Comparison of ENCODE assay signal across 19 cellular contexts in genomic region chr17:616407-616806, GRCh38.
DNase-seq lines count a peak whose midpoint lies in the region; ATAC-seq and TF ChIP-seq lines count a peak whose summit lies in the region.
"Had no signal": no experiment of that assay in that cellular context is flagged by ENCODE, and none has a peak within 500 bp of the region (broad histone marks: within the 10 kb centered on the region; RNA-seq: fewer than 3 reads in every experiment).

No MANE protein-coding gene starts in this region.

- H3K27ac ChIP-seq in H9 (ENCODE audit: insufficient read length, low read depth, low read length) (no peak overlapping the region), body of pancreas (peak overlapping the region in 3 of 4 donors; percentile 14 to 32 (median 23)), thymus (ENCODE audit: low read depth) (peak overlapping the region; percentile 11), transverse colon (no peak overlapping the region), mesenchymal stem cell (ENCODE audit: low read length, poor library complexity, severe bottlenecking) (no peak overlapping the region)
- H3K27ac ChIP-seq: C4-2B, PC-9 had no signal

- H4K91ac ChIP-seq in H9 (ENCODE audit: insufficient read length, low read depth, low read length), result no peak overlapping the region
- no peak overlapping the region for H4K91ac ChIP-seq in mesenchymal stem cell (ENCODE audit: low read length)

- no peaks in the 10 kb centered on the region for H3K79me1 ChIP-seq in H9 (ENCODE audit: insufficient read depth, low read depth, low read length, poor library complexity, severe bottlenecking)
- H3K79me1 ChIP-seq in mesenchymal stem cell (replicated peaks; ENCODE audit: low read length, poor library complexity, severe bottlenecking), result peaks cover 13% of the 10 kb centered on the region

- H4K8ac ChIP-seq in H9 (replicated peaks; ENCODE audit: insufficient read length, low read depth, low read length), result no peak overlapping the region
- no peak overlapping the region for H4K8ac ChIP-seq in mesenchymal stem cell (ENCODE audit: low read length)

- H3K14ac ChIP-seq in H9 (ENCODE audit: insufficient read depth, low read length) (no peak overlapping the region), mesenchymal stem cell (ENCODE audit: low read length in 2 of 2) (no peak overlapping the region)

- no CpG with 5 or more reads among the region's 4 CpGs for WGBS in H9 (ENCODE audit: extremely low coverage, insufficient read length, low lambda C conversion rate)
- WGBS in body of pancreas, 2 donors, result 42 to 59% methylated on average over 4 of the region's 4 CpGs
- 94% methylated on average over 4 of the region's 4 CpGs for WGBS in thymus
- WGBS in transverse colon (ENCODE audit: low coverage in 1 of 2), 2 donors, result 60 to 74% methylated on average over 1 to 4 of the region's 4 CpGs
- 93% methylated on average over 4 of the region's 4 CpGs for WGBS in mesenchymal stem cell

- no peaks in the 10 kb centered on the region for H4K20me1 ChIP-seq in H9 (ENCODE audit: control insufficient read depth, insufficient read depth, insufficient read length)

- no peak overlapping the region for H2BK20ac ChIP-seq in H9 (ENCODE audit: low read depth, low read length, poor library complexity, severe bottlenecking)

- H2AK5ac ChIP-seq in H9 (ENCODE audit: insufficient read length, low read length), result no peak overlapping the region
- H2AK5ac ChIP-seq in mesenchymal stem cell (ENCODE audit: low read length, severe bottlenecking), result no peak overlapping the region

- H3K36me3 Mint-ChIP-seq in H9 (ENCODE audit: insufficient read depth in 1 of 3, low read depth in 3 of 3), result peaks cover 21 to 32% (median 25%) of the 10 kb centered on the region in 3 experiments
- peaks cover 28% of the 10 kb centered on the region for H3K36me3 Mint-ChIP-seq in mesothelial cell of epicardium

- H3K4me2 ChIP-seq in H9 (ENCODE audit: insufficient read depth, insufficient read length, low read length), result no peak overlapping the region
- no peak overlapping the region for H3K4me2 ChIP-seq in mesenchymal stem cell (ENCODE audit: low read length, poor library complexity, severe bottlenecking)
- H3K4me2 ChIP-seq: PC-9 had no signal

- no peak overlapping the region for H3K4me3 ChIP-seq in body of pancreas
- no peak overlapping the region for H3K4me3 ChIP-seq in thymus (ENCODE audit: low read length)
- H3K4me3 ChIP-seq in transverse colon, result no peak overlapping the region
- H3K4me3 ChIP-seq in mesenchymal stem cell (ENCODE audit: insufficient read depth in 1 of 2, low read depth in 1 of 2, low read length in 2 of 2), result no peak overlapping the region
- H3K4me3 ChIP-seq: K562, MG63, PC-9 had no signal

- H3K9me3 Mint-ChIP-seq in H9, result peaks cover 2 to 3% of the 10 kb centered on the region in 2 experiments; a peak in 2 of 5 replicates
- no peaks in the 10 kb centered on the region for H3K9me3 Mint-ChIP-seq in mesothelial cell of epicardium
- H3K9me3 Mint-ChIP-seq: CD8-positive, alpha-beta memory T cell had no signal

- no peak overlapping the region for H3K18ac ChIP-seq in H9 (ENCODE audit: insufficient read length, low read depth, low read length)
- no peak overlapping the region for H3K18ac ChIP-seq in mesenchymal stem cell (ENCODE audit: low read depth in 1 of 2, low read length in 2 of 2)

- H3K9me3 ChIP-seq in H9 (ENCODE audit: control insufficient read depth, low read depth, low read length) (no peaks in the 10 kb centered on the region), body of pancreas (no peaks in the 10 kb centered on the region), thymus (ENCODE audit: control insufficient read depth) (no peaks in the 10 kb centered on the region), transverse colon (no peaks in the 10 kb centered on the region), mesenchymal stem cell (ENCODE audit: control insufficient read depth, low read length) (no peaks in the 10 kb centered on the region)
- H3K9me3 ChIP-seq: MG63 had no signal

- no peak overlapping the region for H2BK120ac ChIP-seq in H9 (ENCODE audit: low read depth, low read length, poor library complexity, severe bottlenecking)
- H2BK120ac ChIP-seq in mesenchymal stem cell (ENCODE audit: low read depth, low read length), result no peak overlapping the region

- H3K23ac ChIP-seq in H9 (ENCODE audit: insufficient read length, low read depth, low read length), result no peak overlapping the region
- H3K23ac ChIP-seq in mesenchymal stem cell (ENCODE audit: low read length in 2 of 2), result no peak overlapping the region

- in situ Hi-C loops in transverse colon (cut with MboI; ENCODE audit: low pct_ligation_motif_present in 1 of 4, low pct_unique_long_range_greater_than_20kb in 1 of 4, low sequenced_read_pairs in 3 of 4), result no loop called here

- no peaks in the 10 kb centered on the region for H3K23me2 ChIP-seq in H9 (ENCODE audit: insufficient read length, low read depth, low read length, poor library complexity, severe bottlenecking)

- H3K27me3 Mint-ChIP-seq in H9 (ENCODE audit: low read depth) (no peaks in the 10 kb centered on the region), mesothelial cell of epicardium (ENCODE audit: low read depth) (no peaks in the 10 kb centered on the region)
- H3K27me3 Mint-ChIP-seq: B cell had no signal

- H3T11ph ChIP-seq in H9 (ENCODE audit: low read length), result no peak overlapping the region

- TF ChIP-seq EP300 in transverse colon (IDR thresholded peaks at IDR 0.05; ENCODE audit: low read depth), result no peak

- ATAC-seq in body of pancreas, result no peak
- no peak for ATAC-seq in activated CD4-positive, CD25-positive, alpha-beta regulatory T cell treated with anti-CD3 and anti-CD28 coated beads, Interleukin-2, amount 50 U/mL, for 24 hours
- ATAC-seq: K562 had no signal

- H3K9ac ChIP-seq in H9 (ENCODE audit: extremely low read depth, insufficient read length, low read length) (no peak overlapping the region), mesenchymal stem cell (ENCODE audit: low read length) (no peak overlapping the region)

- TF ChIP-seq CTCF in H9 (conservative IDR thresholded peaks at IDR 0.05) (no peak), body of pancreas (IDR thresholded peaks at IDR 0.05) (no peak), mesothelial cell of epicardium (IDR thresholded peaks at IDR 0.05; ENCODE audit: unreplicated experiment) (no peak), transverse colon (IDR thresholded peaks at IDR 0.05) (no peak)

- no peak for TF ChIP-seq POLR2A in body of pancreas (IDR thresholded peaks at IDR 0.05)
- TF ChIP-seq POLR2A in transverse colon (IDR thresholded peaks at IDR 0.05), result no peak

- no peak overlapping the region for H3K56ac ChIP-seq in H9 (ENCODE audit: insufficient read length, low read depth, low read length)

- no peaks in the 10 kb centered on the region for H3K4me1 Mint-ChIP-seq in H9
- peaks cover 27% of the 10 kb centered on the region for H3K4me1 Mint-ChIP-seq in mesothelial cell of epicardium
- H3K4me1 Mint-ChIP-seq: B cell had no signal

- intact Hi-C loops in body of pancreas (cut with DNase I), result no loop called here
- intact Hi-C loops in transverse colon (cut with DNase I; ENCODE audit: low total_unique reads), result no loop called here

- H3K27ac Mint-ChIP-seq in H9, result peak overlapping the region in 2 of 3 experiments; percentile 8 to 24; a peak in 2 of 7 replicates
- H3K27ac Mint-ChIP-seq in mesothelial cell of epicardium, result peak overlapping the region; percentile 76
- H3K27ac Mint-ChIP-seq: B cell had no signal

- H3K36me3 ChIP-seq in body of pancreas (replicated peaks in 1 of 2; ENCODE audit: insufficient read depth in 1 of 2, low read depth in 2 of 2), result peaks cover 0 to 3% of the 10 kb centered on the region in 2 donors
- peaks cover 22% of the 10 kb centered on the region for H3K36me3 ChIP-seq in thymus (ENCODE audit: control insufficient read depth, insufficient read depth)
- peaks cover 0 to 13% (median 4%) of the 10 kb centered on the region in 4 donors for H3K36me3 ChIP-seq in transverse colon
- H3K36me3 ChIP-seq in mesenchymal stem cell (ENCODE audit: control insufficient read depth in 1 of 2, insufficient read depth in 2 of 2, low read depth in 1 of 2, low read length in 2 of 2), result peaks cover 35 to 39% of the 10 kb centered on the region in 2 experiments

- no peak overlapping the region for H3K4ac ChIP-seq in H9 (ENCODE audit: low read depth, low read length)
- no peak overlapping the region for H3K4ac ChIP-seq in mesenchymal stem cell (ENCODE audit: low read depth in 1 of 2, low read length in 2 of 2)

- H3K79me2 ChIP-seq in H9 (ENCODE audit: insufficient read depth, low read length), result no peaks in the 10 kb centered on the region

- H2BK5ac ChIP-seq in H9 (ENCODE audit: insufficient read length, low read length), result no peak overlapping the region
- no peak overlapping the region for H2BK5ac ChIP-seq in mesenchymal stem cell (ENCODE audit: low read depth, low read length, poor library complexity, severe bottlenecking)

- H3K4me1 ChIP-seq in H9 (ENCODE audit: insufficient read depth, low read length) (no peaks in the 10 kb centered on the region), body of pancreas (peaks cover 11% of the 10 kb centered on the region), thymus (ENCODE audit: control insufficient read depth, insufficient read depth, low read length) (no peaks in the 10 kb centered on the region), transverse colon (no peaks in the 10 kb centered on the region), mesenchymal stem cell (ENCODE audit: control insufficient read depth, insufficient read depth, low read depth, low read length) (peaks cover 4% of the 10 kb centered on the region)

- DNase-seq in H9 (no peak), body of pancreas (no peak), mesothelial cell of epicardium (ENCODE audit: low spot score in 2 of 2, unreplicated experiment in 2 of 2) (no peak), transverse colon (no peak), mesenchymal stem cell (no peak), dermis blood vessel endothelial cell (no peak)
- DNase-seq: CD8-positive, alpha-beta memory T cell; MG63; NCI-H1694; NCI-H2029 treated with DMSO at 0.1 percent for 48 hours; NCI-H446 treated with DMSO at 0.1 percent for 48 hours; PC-9; Right ventricle myocardium superior; RPMI8226 had no signal

- H3K4me3 Mint-ChIP-seq in H9 (no peak overlapping the region), mesothelial cell of epicardium (no peak overlapping the region)
- H3K4me3 Mint-ChIP-seq: B cell; CD8-positive, alpha-beta memory T cell had no signal

- no peak overlapping the region for H2BK12ac ChIP-seq in H9 (ENCODE audit: insufficient read length, low read depth, low read length)
- H2BK12ac ChIP-seq in mesenchymal stem cell (ENCODE audit: low read length in 2 of 2), result no peak overlapping the region

- no peak overlapping the region for H4K5ac ChIP-seq in H9 (ENCODE audit: insufficient read length, low read depth, low read length)

- H2AFZ ChIP-seq in H9 (ENCODE audit: low read length) (no peak overlapping the region), mesenchymal stem cell (ENCODE audit: low read depth, low read length) (no peak overlapping the region)
- H2AFZ ChIP-seq: PC-9 had no signal

- H2BK15ac ChIP-seq in H9 (ENCODE audit: low read depth, low read length), result no peak overlapping the region
- no peak overlapping the region for H2BK15ac ChIP-seq in mesenchymal stem cell (ENCODE audit: low read depth, poor library complexity, severe bottlenecking)

- H3K27me3 ChIP-seq in H9 (ENCODE audit: insufficient read depth, low read length) (no peaks in the 10 kb centered on the region), body of pancreas (no peaks in the 10 kb centered on the region), thymus (ENCODE audit: control insufficient read depth, insufficient read depth) (no peaks in the 10 kb centered on the region), transverse colon (no peaks in the 10 kb centered on the region), mesenchymal stem cell (ENCODE audit: control insufficient read depth in 1 of 2, insufficient read depth in 1 of 2, low read length in 2 of 2) (no peaks in the 10 kb centered on the region)
- H3K27me3 ChIP-seq: MG63 had no signal

Comparison
In these comparisons a context has a peak if more than half of its experiments do, and no peak if none do; other contexts are left out.
1. H3K27ac ChIP-seq: peak in body of pancreas (3 of 4) and thymus (single experiment); none in H9 (single experiment), transverse colon (0 of 4) and mesenchymal stem cell (single experiment).